In the genomic region with DNA sequence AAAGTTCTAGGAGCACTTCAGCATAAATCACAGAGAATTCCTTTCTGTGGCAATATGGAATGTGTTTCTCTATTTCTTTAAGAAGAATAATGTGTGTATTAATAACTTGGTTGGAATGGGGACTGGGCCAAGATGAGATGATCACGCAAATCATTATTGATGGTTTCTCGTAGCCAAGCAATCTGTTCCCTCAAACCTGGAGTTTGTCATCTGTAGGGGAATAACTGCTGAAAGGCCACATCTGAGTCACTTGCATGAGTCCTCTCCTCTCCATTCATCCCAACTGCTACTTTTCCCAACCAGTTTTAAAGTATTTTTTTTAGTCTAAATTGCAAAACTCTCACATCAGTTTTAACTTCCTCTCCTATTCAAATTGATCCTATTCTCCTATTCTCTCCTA, we compare ENCODE assay signal across 27 cellular contexts.
DNase-seq lines count a peak whose midpoint lies in the region; ATAC-seq and TF ChIP-seq lines count a peak whose summit lies in the region.
"Had no signal": no experiment of that assay in that cellular context is flagged by ENCODE, and none has a peak within 500 bp of the region (broad histone marks: within the 10 kb centered on the region; RNA-seq: fewer than 3 reads in every experiment).

No MANE protein-coding gene starts in this region.

- H4K91ac ChIP-seq in IMR-90 (ENCODE audit: insufficient read depth, low read depth, low read length), result no peak overlapping the region

- no peak overlapping the region for H3K4me3 Mint-ChIP-seq in mesothelial cell of epicardium
- no peak overlapping the region for H3K4me3 Mint-ChIP-seq in T-helper 2 cell treated with Interferon-gamma antibody and Interleukin-4, amounts not matched to agents 5 μg/mL and 100 μg/mL, for 36 hours
- H3K4me3 Mint-ChIP-seq: activated naive CD4-positive, alpha-beta T cell treated with anti-CD3 and anti-CD28 coated beads, Interleukin-2, amount 10 ng/mL, durations not matched to agents 7 days and 5 days; GM23338; HFFc6; natural killer cell; T-cell had no signal

- no peak overlapping the region for H2AK5ac ChIP-seq in IMR-90 (ENCODE audit: low read depth, low read length)

- peaks cover 32% of the 10 kb centered on the region for H3K4me1 Mint-ChIP-seq in mesothelial cell of epicardium
- H3K4me1 Mint-ChIP-seq in T-helper 2 cell treated with Interferon-gamma antibody and Interleukin-4, amounts not matched to agents 5 μg/mL and 100 μg/mL, for 36 hours (ENCODE audit: low read depth), result no peaks in the 10 kb centered on the region
- H3K4me1 Mint-ChIP-seq: activated naive CD4-positive, alpha-beta T cell treated with anti-CD3 and anti-CD28 coated beads, Interleukin-2, amount 10 ng/mL, durations not matched to agents 7 days and 5 days; natural killer cell; T-cell had no signal

- no peak overlapping the region for H2AFZ ChIP-seq in IMR-90 (replicated peaks; ENCODE audit: low read length, poor library complexity)
- H2AFZ ChIP-seq: GM23338 had no signal

- H3K18ac ChIP-seq in IMR-90 (ENCODE audit: low read depth, low read length), result no peak overlapping the region

- no peak overlapping the region for H2AK9ac ChIP-seq in IMR-90 (replicated peaks; ENCODE audit: low read depth, low read length, poor library complexity)

- WGBS in IMR-90 (ENCODE audit: extremely low coverage in 2 of 2, insufficient read length in 1 of 2), 2 experiments, result no CpG with 5 or more reads among the region's 2 CpGs

- DNase-seq in AG10803 (ENCODE audit: low read depth) (peak; percentile 98), IMR-90 (peak; percentile 85), brain microvascular endothelial cell (peak; percentile 53), mesothelial cell of epicardium (ENCODE audit: low spot score in 2 of 2, unreplicated experiment in 2 of 2) (no peak), left colon (no peak), NCI-H748 (lab: John Stamatoyannopoulos, UW; ENCODE audit: unreplicated experiment) (no peak)
- DNase-seq in T-helper 2 cell treated with Interferon-gamma antibody and Interleukin-4, amounts not matched to agents 5 μg/mL and 100 μg/mL, for 36 hours (ENCODE audit: low spot score), result no peak
- DNase-seq: activated CD4-positive, alpha-beta T cell treated with anti-CD3 and anti-CD28 coated beads, Interleukin-2, amount 50 U/mL, for 48 hours; activated naive CD4-positive, alpha-beta T cell treated with anti-CD3 and anti-CD28 coated beads, Interleukin-2, amount 10 ng/mL, durations not matched to agents 7 days and 5 days; aorta; C1 segment of cervical spinal cord; central memory CD4-positive, alpha-beta T cell; dermis blood vessel endothelial cell; DMS79; HFFc6; natural killer cell; NCI-H187; NCI-H2171 treated with DMSO at 0.1 percent for 48 hours; NCI-H526 treated with DMSO at 0.1 percent for 48 hours; occipital lobe; SJCRH30; T-cell; trophoblast cell had no signal

- ATAC-seq in IMR-90 (ENCODE audit: low read depth) (peak; percentile 48), HG03565 (IDR thresholded peaks at IDR 0.05; ENCODE audit: unreplicated experiment) (no peak), left colon (no peak)
- ATAC-seq: activated CD4-positive, CD25-positive, alpha-beta regulatory T cell treated with anti-CD3 and anti-CD28 coated beads, Interleukin-2, amount 50 U/mL, for 24 hours; GM23338; natural killer cell; T-cell had no signal

- no TSS peak for BruUV-seq in IMR-90 (replicated peaks; lab: Mats Ljungman, UMichigan)

- CTCF ChIA-PET in IMR-90 (lab: Yijun Ruan, JAX), result no interaction called here

- no peak overlapping the region for H4K8ac ChIP-seq in IMR-90 (ENCODE audit: low read depth in 2 of 2, low read length in 2 of 2)

- H3K23ac ChIP-seq in IMR-90 (ENCODE audit: low read depth, low read length), result no peak overlapping the region

- H3K27ac ChIP-seq in IMR-90 (ENCODE audit: insufficient read depth, low read length), result no peak overlapping the region
- no peak overlapping the region for H3K27ac ChIP-seq in brain microvascular endothelial cell
- H3K27ac ChIP-seq: esophagus muscularis mucosa, SJCRH30 had no signal

- H3K36me3 ChIP-seq in IMR-90 (ENCODE audit: control insufficient read depth, insufficient read depth, low read length) (no peaks in the 10 kb centered on the region), brain microvascular endothelial cell (replicated peaks) (no peaks in the 10 kb centered on the region)
- H3K36me3 ChIP-seq: esophagus muscularis mucosa, SJCRH30 had no signal

- peak overlapping the region; percentile 54 for H3K27ac Mint-ChIP-seq in mesothelial cell of epicardium
- no peak overlapping the region for H3K27ac Mint-ChIP-seq in T-helper 2 cell treated with Interferon-gamma antibody and Interleukin-4, amounts not matched to agents 5 μg/mL and 100 μg/mL, for 36 hours
- H3K27ac Mint-ChIP-seq: activated naive CD4-positive, alpha-beta T cell treated with anti-CD3 and anti-CD28 coated beads, Interleukin-2, amount 10 ng/mL, durations not matched to agents 7 days and 5 days; GM23338; HFFc6; natural killer cell; T-cell had no signal

- no peaks in the 10 kb centered on the region; the same call in 1 of the 2 replicates for H3K9me3 ChIP-seq in IMR-90 (ENCODE audit: control insufficient read depth, insufficient read depth, low read length)
- H3K9me3 ChIP-seq: esophagus muscularis mucosa, SJCRH30 had no signal

- TF ChIP-seq RAD21 in IMR-90 (IDR thresholded peaks at IDR 0.05; ENCODE audit: low read length), result no peak

- intact Hi-C loops in IMR-90 (cut with micrococcal nuclease) (no loop called here), left colon (cut with DNase I, micrococcal nuclease) (no loop called here)

- H3K14ac ChIP-seq in IMR-90 (replicated peaks; ENCODE audit: low read depth, low read length), result no peak overlapping the region

- H2BK120ac ChIP-seq in IMR-90 (ENCODE audit: low read depth, low read length), result no peak overlapping the region

- no peak overlapping the region for H3K4me2 ChIP-seq in IMR-90 (ENCODE audit: low read depth, low read length)
- H3K4me2 ChIP-seq: GM23338 had no signal

- H3K4ac ChIP-seq in IMR-90 (ENCODE audit: low read depth, low read length), result no peak overlapping the region

- dilution Hi-C loops in IMR-90 (cut with HindIII; ENCODE audit: low sequenced_read_pairs, unreplicated experiment), result no loop called here

- POLR2A ChIA-PET in IMR-90 (lab: Charles Lee; ENCODE audit: unreplicated experiment), result no interaction called here

- TF ChIP-seq POLR2A in IMR-90 (IDR thresholded peaks at IDR 0.05; ENCODE audit: low read depth, low read length), result no peak

- peaks cover 21% of the 10 kb centered on the region for H3K9me3 Mint-ChIP-seq in mesothelial cell of epicardium
- peaks cover 1% of the 10 kb centered on the region for H3K9me3 Mint-ChIP-seq in T-helper 2 cell treated with Interferon-gamma antibody and Interleukin-4, amounts not matched to agents 5 μg/mL and 100 μg/mL, for 36 hours

- H3K27me3 Mint-ChIP-seq in mesothelial cell of epicardium (ENCODE audit: low read depth), result no peaks in the 10 kb centered on the region
- H3K27me3 Mint-ChIP-seq in T-helper 2 cell treated with Interferon-gamma antibody and Interleukin-4, amounts not matched to agents 5 μg/mL and 100 μg/mL, for 36 hours (ENCODE audit: low read depth), result no peaks in the 10 kb centered on the region
- H3K27me3 Mint-ChIP-seq: activated naive CD4-positive, alpha-beta T cell treated with anti-CD3 and anti-CD28 coated beads, Interleukin-2, amount 10 ng/mL, durations not matched to agents 7 days and 5 days; T-cell had no signal

- H3K4me3 ChIP-seq in AG10803 (ENCODE audit: low read length) (no peak overlapping the region), IMR-90 (ENCODE audit: insufficient read depth, low read depth, low read length) (no peak overlapping the region), brain microvascular endothelial cell (ENCODE audit: low read depth, low read length) (no peak overlapping the region)
- H3K4me3 ChIP-seq: esophagus muscularis mucosa, GM23338, SJCRH30 had no signal

- H3K4me1 ChIP-seq in IMR-90 (ENCODE audit: control insufficient read depth, insufficient read depth, low read length), result peaks cover 7% of the 10 kb centered on the region
- H3K4me1 ChIP-seq: SJCRH30 had no signal

- no peak overlapping the region for H4K5ac ChIP-seq in IMR-90 (ENCODE audit: low read depth, low read length)

- H2BK15ac ChIP-seq in IMR-90 (ENCODE audit: low read depth, low read length), result no peak overlapping the region

- in situ Hi-C loops in IMR-90 (cut with MboI; ENCODE audit: low sequenced_read_pairs), result no loop called here
- in situ Hi-C loops in brain microvascular endothelial cell (cut with HindIII; ENCODE audit: low pct_ligation_motif_present, low sequenced_read_pairs), result no loop called here

- no peak overlapping the region for H2BK5ac ChIP-seq in IMR-90 (ENCODE audit: low read depth, low read length, poor library complexity, severe bottlenecking)

- H3K79me1 ChIP-seq in IMR-90 (ENCODE audit: low read depth in 1 of 2, low read length in 2 of 2), result no peaks in the 10 kb centered on the region

- H2BK20ac ChIP-seq in IMR-90 (ENCODE audit: low read depth, low read length), result no peak overlapping the region

- no peak overlapping the region for H3K9ac ChIP-seq in IMR-90 (ENCODE audit: low read depth, low read length)

- H3K56ac ChIP-seq in IMR-90 (ENCODE audit: extremely low read depth, insufficient read depth, low read length), result no peak overlapping the region

- H3K9me1 ChIP-seq in IMR-90 (ENCODE audit: insufficient read depth, low read length), result peaks cover 3% of the 10 kb centered on the region; the same call in 1 of the 2 replicates

- TF ChIP-seq CTCF in AG10803 (conservative IDR thresholded peaks at IDR 0.05; ENCODE audit: low read length) (no peak), IMR-90 (conservative IDR thresholded peaks at IDR 0.05; ENCODE audit: low read depth, low read length) (no peak), brain microvascular endothelial cell (IDR thresholded peaks at IDR 0.05; ENCODE audit: low read depth, low read length, missing control alignments) (no peak), mesothelial cell of epicardium (IDR thresholded peaks at IDR 0.05; ENCODE audit: unreplicated experiment) (no peak)

- no peaks in the 10 kb centered on the region for H4K20me1 ChIP-seq in IMR-90 (ENCODE audit: insufficient read depth, low read length)

- no peaks in the 10 kb centered on the region for H3K27me3 ChIP-seq in IMR-90 (ENCODE audit: control insufficient read depth, insufficient read depth, low read length)
- no peaks in the 10 kb centered on the region for H3K27me3 ChIP-seq in brain microvascular endothelial cell (replicated peaks)
- H3K27me3 ChIP-seq: esophagus muscularis mucosa, SJCRH30 had no signal

- peaks cover 3% of the 10 kb centered on the region for H3K36me3 Mint-ChIP-seq in mesothelial cell of epicardium
- no peaks in the 10 kb centered on the region for H3K36me3 Mint-ChIP-seq in T-helper 2 cell treated with Interferon-gamma antibody and Interleukin-4, amounts not matched to agents 5 μg/mL and 100 μg/mL, for 36 hours (ENCODE audit: low read depth)
- H3K36me3 Mint-ChIP-seq: activated naive CD4-positive, alpha-beta T cell treated with anti-CD3 and anti-CD28 coated beads, Interleukin-2, amount 10 ng/mL, durations not matched to agents 7 days and 5 days; natural killer cell; T-cell had no signal

TF ChIP-seq in IMR-90, 13 proteins besides CTCF, POLR2A, EP300 and RAD21 (continues in another document):
- TF ChIP-seq NFE2L2 (IDR thresholded peaks at IDR 0.05; ENCODE audit: low read depth, low read length), result no peak
- TF ChIP-seq MAFK (IDR thresholded peaks at IDR 0.05; ENCODE audit: low read depth, low read length), result peak; percentile 38; the same call in 1 of the 2 replicates
- TF ChIP-seq CEBPB (IDR thresholded peaks at IDR 0.05; ENCODE audit: low read depth, low read length), result no peak

Comparison
In these comparisons a context has a peak if more than half of its experiments do, and no peak if none do; other contexts are left out.
1. DNase-seq: peak in AG10803 (single experiment), IMR-90 (single experiment) and brain microvascular endothelial cell (single experiment); none in mesothelial cell of epicardium (0 of 2), T-helper 2 cell treated with Interferon-gamma antibody and Interleukin-4, amounts not matched to agents 5 μg/mL and 100 μg/mL, for 36 hours (single experiment), left colon (0 of 2) and NCI-H748 (single experiment).